In the genomic region with DNA sequence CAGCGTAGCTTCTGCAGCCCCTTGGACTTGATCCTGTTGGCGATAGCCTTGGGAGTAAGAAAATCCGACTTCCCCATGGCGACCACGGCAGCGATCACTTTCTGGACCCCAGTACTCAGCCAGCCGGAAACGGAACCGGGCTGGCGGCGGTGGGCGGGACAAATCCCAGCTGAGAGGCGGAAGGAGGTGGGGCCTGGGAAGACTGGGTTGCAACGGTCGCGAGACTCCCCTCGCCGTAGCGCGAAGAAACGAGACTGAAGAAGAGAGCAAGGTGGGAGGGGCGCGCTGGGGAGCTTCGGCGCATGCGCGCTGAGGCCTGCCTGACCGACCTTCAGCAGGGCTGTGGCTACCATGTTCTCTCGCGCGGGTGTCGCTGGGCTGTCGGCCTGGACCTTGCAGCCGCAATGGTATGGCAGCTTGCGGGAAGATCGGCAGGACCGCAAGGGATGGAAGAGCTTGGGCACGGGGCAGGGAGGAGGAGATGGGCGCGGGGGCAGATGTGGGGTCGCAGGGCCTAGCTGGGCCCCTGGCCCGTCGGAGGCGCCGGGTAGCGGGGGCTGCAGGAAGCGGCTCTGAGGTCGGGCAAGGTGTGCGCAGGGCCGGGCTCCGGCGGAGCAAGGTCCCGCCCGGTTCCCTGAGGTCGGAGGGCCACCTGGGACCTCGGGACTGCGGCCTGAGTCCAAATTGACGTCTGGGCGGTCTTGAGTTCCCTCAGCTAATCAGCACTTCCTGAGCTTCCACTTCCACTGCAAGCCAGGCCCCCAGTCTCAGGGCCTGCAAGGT, we compare ENCODE assay signal across 8 cellular contexts. TPM values are rescaled to one million over a fixed set of nuclear protein-coding genes. Genes with fewer than 3 reads are reported as not detected.
DNase-seq lines count a peak whose midpoint lies in the region; ATAC-seq, FAIRE-seq and TF ChIP-seq lines count a peak whose summit lies in the region.

Gene ATP5F1C, plus strand, starts transcription at position 321 of the 783 bp plus-strand sequence. Its CDS starts 31 bp downstream, at position 352.
A gene with protein sequence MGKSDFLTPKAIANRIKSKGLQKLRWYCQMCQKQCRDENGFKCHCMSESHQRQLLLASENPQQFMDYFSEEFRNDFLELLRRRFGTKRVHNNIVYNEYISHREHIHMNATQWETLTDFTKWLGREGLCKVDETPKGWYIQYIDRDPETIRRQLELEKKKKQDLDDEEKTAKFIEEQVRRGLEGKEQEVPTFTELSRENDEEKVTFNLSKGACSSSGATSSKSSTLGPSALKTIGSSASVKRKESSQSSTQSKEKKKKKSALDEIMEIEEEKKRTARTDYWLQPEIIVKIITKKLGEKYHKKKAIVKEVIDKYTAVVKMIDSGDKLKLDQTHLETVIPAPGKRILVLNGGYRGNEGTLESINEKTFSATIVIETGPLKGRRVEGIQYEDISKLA (minus strand): TSS at position 137 of the 783 bp plus-strand sequence. CDS start 60 bp downstream, at position 77.

- H3K4me1 ChIP-seq in NT2/D1 (ENCODE audit: insufficient read depth, insufficient read length) (no peaks in the 10 kb centered on the region), endothelial cell of umbilical vein (ENCODE audit: control insufficient read depth, extremely low read depth, insufficient read depth, low read length) (peaks cover 18% of the 10 kb centered on the region)

- H3K9ac ChIP-seq in NT2/D1 (ENCODE audit: insufficient read length, low read depth), result peak within 1 kb of the TSS; percentile 96
- peak within 1 kb of the TSS; percentile 82 for H3K9ac ChIP-seq in endothelial cell of umbilical vein (replicated peaks; ENCODE audit: extremely low read depth, insufficient read depth, low read length)

- peak within 1 kb of the TSS; percentile 77 for H2AFZ ChIP-seq in endothelial cell of umbilical vein (ENCODE audit: low read depth, low read length)

- peak within 1 kb of the TSS; percentile 53 for H3K27ac ChIP-seq in endothelial cell of umbilical vein (ENCODE audit: insufficient read depth, low read depth, low read length)

- H3K4me3 ChIP-seq in NT2/D1 (ENCODE audit: insufficient read length, low read depth) (peak within 1 kb of the TSS; percentile 84), endothelial cell of umbilical vein (replicated peaks in 1 of 3; ENCODE audit: insufficient read depth in 1 of 3, low read depth in 1 of 3, low read length in 3 of 3) (peak within 1 kb of the TSS; percentile 71 to 95 (median 81))

- no peaks in the 10 kb centered on the region for H3K27me3 Mint-ChIP-seq in Calu3 (ENCODE audit: unreplicated experiment)

- peaks cover 32% of the 10 kb centered on the region for H3K4me1 Mint-ChIP-seq in Calu3 (ENCODE audit: low read depth, unreplicated experiment)

- H3K9me1 ChIP-seq in endothelial cell of umbilical vein (replicated peaks; ENCODE audit: control insufficient read depth, extremely low read depth, insufficient read depth, low read length), result no peaks in the 10 kb centered on the region

- BruUV-seq in Calu3 (replicated peaks; lab: Mats Ljungman, UMichigan), result no TSS peak
- no TSS peak for BruUV-seq in endothelial cell of umbilical vein (replicated peaks; lab: Mats Ljungman, UMichigan)

- dilution Hi-C loops in endothelial cell of umbilical vein (cut with MboI; ENCODE audit: extremely low pct_ligation_motif_present, low sequenced_read_pairs), result no loop called here

- TF ChIP-seq CTCF in Calu3 (IDR thresholded peaks at IDR 0.05; ENCODE audit: unreplicated experiment) (no peak), endothelial cell of umbilical vein (IDR thresholded peaks at IDR 0.05; ENCODE audit: extremely low read depth in 1 of 2, insufficient read depth in 1 of 2, low read depth in 1 of 2, low read length in 2 of 2) (no peak)

- CTCF ChIA-PET in Calu3 (lab: Charles Lee) (interaction anchor here (1.0 to 2.1 kb wide), 5 partner anchors 9 to 1092 kb away, joined by 3 to 9 read pairs (median 6); partner anchors contain the start of gene TAF3), endothelial cell of umbilical vein (lab: Charles Lee) (interaction anchor here (0.8 to 2.0 kb wide), 8 partner anchors 9 to 1514 kb away, joined by 3 to 19 read pairs (median 5); partner anchors contain the start of gene TAF3)

- ATAC-seq in GM21390 (IDR thresholded peaks at IDR 0.05; ENCODE audit: unreplicated experiment), result peak; percentile 92

- peaks cover 25% of the 10 kb centered on the region for H3K36me3 ChIP-seq in NT2/D1 (ENCODE audit: insufficient read depth, insufficient read length, low read length)
- no peaks in the 10 kb centered on the region for H3K36me3 ChIP-seq in endothelial cell of umbilical vein (ENCODE audit: control insufficient read depth in 2 of 2, extremely low read depth in 1 of 2, insufficient read depth in 2 of 2, low read length in 2 of 2)

- peak within 1 kb of the TSS; percentile 42 for H3K27ac Mint-ChIP-seq in Calu3 (ENCODE audit: unreplicated experiment)

- intact Hi-C loops in Calu3 (cut with micrococcal nuclease; ENCODE audit: unreplicated experiment), result loop anchor here (5.0 kb wide), 1 partner anchor 101 kb away; no protein-coding TSS in a partner anchor
- intact Hi-C loops in endothelial cell of umbilical vein (cut with micrococcal nuclease), result loop anchor here (1.0 kb wide), 4 partner anchors 9 to 266 kb away; partner anchors contain the start of genes GATA3 and TAF3

- DNase-seq in Calu3, result peak; percentile 97
- peak in 75 of 76 experiments; percentile 36 to 97 (median 93) for DNase-seq in HUDEP-2 (lab: John Stamatoyannopoulos, UW; ENCODE audit: unreplicated experiment in 76 of 76)
- DNase-seq in NT2/D1 (ENCODE audit: low read depth, low spot score), result peak; percentile 91
- DNase-seq in activated CD8-positive, alpha-beta memory T cell treated with anti-CD3 and anti-CD28 coated beads, Interleukin-2, amount 50 U/mL, for 1 hour (ENCODE audit: extremely low read depth), result peak; percentile 93
- peak; percentile 98 for DNase-seq in endothelial cell of umbilical vein (ENCODE audit: low read depth, low spot score)
- peak; percentile 98 for DNase-seq in midbrain (lab: John Stamatoyannopoulos, UW)
- DNase-seq in stimulated activated CD8-positive, alpha-beta memory T cell treated with anti-CD3 and anti-CD28 coated beads, Interleukin-2, amount 100 ng/mL, for 1 hour (ENCODE audit: low read depth in 2 of 2), result peak; percentile 93 to 95

- H4K20me1 ChIP-seq in endothelial cell of umbilical vein (replicated peaks; ENCODE audit: control insufficient read depth, extremely low read depth, insufficient read depth, low read length), result peaks cover 3% of the 10 kb centered on the region

- no peaks in the 10 kb centered on the region for H3K9me3 Mint-ChIP-seq in Calu3 (ENCODE audit: low read depth, unreplicated experiment)

- POLR2A ChIA-PET in endothelial cell of umbilical vein (lab: Charles Lee), result interaction anchor here (1.0 to 1.6 kb wide), 3 partner anchors 10 to 30 kb away, joined by 4 to 9 read pairs (median 7); partner anchors contain the start of gene TAF3

- H3K4me2 ChIP-seq in endothelial cell of umbilical vein (ENCODE audit: insufficient read depth, low read length), result peak within 1 kb of the TSS; percentile 92

- H3K9me3 ChIP-seq in NT2/D1 (ENCODE audit: insufficient read depth, low read length), result no peaks in the 10 kb centered on the region
- H3K9me3 ChIP-seq in endothelial cell of umbilical vein (replicated peaks; ENCODE audit: control insufficient read depth, insufficient read depth, low read length), result no peaks in the 10 kb centered on the region

- FAIRE-seq in endothelial cell of umbilical vein (lab: Jason Lieb, UNC), result peak; percentile 96

- H3K27me3 ChIP-seq in NT2/D1 (ENCODE audit: insufficient read depth, insufficient read length), result no peaks in the 10 kb centered on the region
- H3K27me3 ChIP-seq in endothelial cell of umbilical vein (ENCODE audit: control insufficient read depth in 2 of 2, insufficient read depth in 2 of 2, low read length in 2 of 2), result no peaks in the 10 kb centered on the region

- H3K36me3 Mint-ChIP-seq in Calu3 (ENCODE audit: insufficient read depth, unreplicated experiment), result peaks cover 14% of the 10 kb centered on the region

- H3K79me2 ChIP-seq in endothelial cell of umbilical vein (ENCODE audit: control insufficient read depth, insufficient read depth, low read length), result peaks cover 95% of the 10 kb centered on the region

- peak; percentile 88 for TF ChIP-seq POLR2A in endothelial cell of umbilical vein (IDR thresholded peaks at IDR 0.05; ENCODE audit: low read depth, low read length)

- H3K4me3 Mint-ChIP-seq in Calu3 (ENCODE audit: low read depth, unreplicated experiment), result no peak within 1 kb of the TSS

TF ChIP-seq in endothelial cell of umbilical vein, 7 proteins besides CTCF, POLR2A, EP300 and RAD21:
- TF ChIP-seq, protein P1, sequence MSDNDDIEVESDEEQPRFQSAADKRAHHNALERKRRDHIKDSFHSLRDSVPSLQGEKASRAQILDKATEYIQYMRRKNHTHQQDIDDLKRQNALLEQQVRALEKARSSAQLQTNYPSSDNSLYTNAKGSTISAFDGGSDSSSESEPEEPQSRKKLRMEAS (IDR thresholded peaks at IDR 0.05; ENCODE audit: insufficient read depth, insufficient read length), result no peak
- peak; percentile 87 for TF ChIP-seq POLR2AphosphoS5 (IDR thresholded peaks at IDR 0.05; ENCODE audit: insufficient read depth, low read depth, low read length)

RNA-seq across cellular contexts. Expression of gene ATP5F1C, which starts in this region (rescaled TPM):
- total RNA-seq in Calu3 (2022) (312 and 373 TPM in 2 replicates), endothelial cell of umbilical vein (275 and 290 TPM in 2 replicates)
- 184 and 204 TPM in 2 replicates for polyA plus RNA-seq in endothelial cell of umbilical vein
- polyA plus RNA-seq in endothelial cell of umbilical vein (2011; cell fraction: cytosol; rRNA removed), result 318 and 372 TPM in 2 replicates
- 170 and 184 TPM in 2 replicates for polyA plus RNA-seq in endothelial cell of umbilical vein (2011; cell fraction: nucleus; rRNA removed)
- 397 and 426 TPM in 2 replicates for polyA plus RNA-seq in endothelial cell of umbilical vein (2012)
- polyA minus RNA-seq in endothelial cell of umbilical vein, result 159 and 163 TPM in 2 replicates
- 85.2 TPM for polyA minus RNA-seq in endothelial cell of umbilical vein (2011; cell fraction: cytosol; rRNA and poly(A)+ RNA removed)
- 60.1 and 87.8 TPM in 2 replicates for polyA minus RNA-seq in endothelial cell of umbilical vein (2011; cell fraction: nucleus; rRNA and poly(A)+ RNA removed)

RNA-seq across cellular contexts. Expression of the second gene that starts in this region (rescaled TPM):
- total RNA-seq in Calu3 (2022), result 15.0 and 16.2 TPM in 2 replicates
- 13.6 and 14.4 TPM in 2 replicates for total RNA-seq in endothelial cell of umbilical vein
- 1.7 and 2.6 TPM in 2 replicates for polyA plus RNA-seq in endothelial cell of umbilical vein
- 3.1 TPM in 2 replicates for polyA plus RNA-seq in endothelial cell of umbilical vein (2011; cell fraction: cytosol; rRNA removed)
- polyA plus RNA-seq in endothelial cell of umbilical vein (2011; cell fraction: nucleus; rRNA removed), result 8.4 and 13.3 TPM in 2 replicates
- 5.1 and 7.8 TPM in 2 replicates for polyA plus RNA-seq in endothelial cell of umbilical vein (2012)
- 3.1 and 4.4 TPM in 2 replicates for polyA minus RNA-seq in endothelial cell of umbilical vein
- polyA minus RNA-seq in endothelial cell of umbilical vein (2011; cell fraction: cytosol; rRNA and poly(A)+ RNA removed), result 1.1 TPM
- 6.6 and 9.7 TPM in 2 replicates for polyA minus RNA-seq in endothelial cell of umbilical vein (2011; cell fraction: nucleus; rRNA and poly(A)+ RNA removed)

Comparison
In these comparisons a context has a peak if more than half of its experiments do, and no peak if none do; other contexts are left out.
1. Peak in every context shown above with its lines: DNase-seq, ATAC-seq, H3K4me3 ChIP-seq and H3K27ac ChIP-seq.